ENCODE assay signal across 8 cellular contexts in the genomic region with DNA sequence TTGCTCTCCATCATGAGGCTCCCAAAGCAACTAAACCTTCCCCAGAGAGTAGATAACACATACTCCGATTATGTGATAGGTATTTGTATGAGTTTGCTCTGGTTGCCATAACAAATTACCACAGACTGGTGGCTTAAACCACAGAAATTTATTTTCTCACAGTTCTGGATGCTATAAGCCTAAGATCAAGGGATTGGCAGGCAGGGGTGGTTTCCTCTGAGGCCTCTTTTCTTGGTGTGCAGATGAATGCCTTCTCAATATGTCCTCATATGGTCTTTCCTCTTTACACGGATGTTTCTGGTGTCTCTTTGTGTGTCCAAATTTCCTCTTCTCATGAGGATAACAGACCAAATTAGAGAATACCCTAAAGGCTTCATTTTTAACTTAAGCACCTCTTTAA.
DNase-seq lines count a peak whose midpoint lies in the region; ATAC-seq, FAIRE-seq and TF ChIP-seq lines count a peak whose summit lies in the region.
"Had no signal": no experiment of that assay in that cellular context is flagged by ENCODE, and none has a peak within 500 bp of the region (broad histone marks: within the 10 kb centered on the region; RNA-seq: fewer than 3 reads in every experiment).

No MANE protein-coding gene starts in this region.

- no peak for FAIRE-seq in GM12878 (lab: Jason Lieb, UNC)

- H2AFZ ChIP-seq in GM12878 (ENCODE audit: control insufficient read depth, low read depth, low read length) (no peak overlapping the region), neural progenitor cell (replicated peaks) (no peak overlapping the region)

- CTCF ChIA-PET in GM12878 (lab: Yijun Ruan, JAX): no interaction called here

- no peaks in the 10 kb centered on the region for H3K27me3 Mint-ChIP-seq in neural progenitor cell (ENCODE audit: insufficient read depth, low read depth)

- H3K4me1 ChIP-seq in GM12878 (ENCODE audit: control insufficient read depth, insufficient read depth, low read length): no peaks in the 10 kb centered on the region
- H3K4me1 ChIP-seq in neural progenitor cell: no peaks in the 10 kb centered on the region
- H3K4me1 ChIP-seq: tibial artery had no signal

- H3F3A ChIP-seq in neural progenitor cell (ENCODE audit: low read depth): no peaks in the 10 kb centered on the region

- no peak for TF ChIP-seq EP300 in GM12878 (IDR thresholded peaks at IDR 0.05; ENCODE audit: borderline replicate concordance in 1 of 2, control insufficient read depth in 1 of 2, low read depth in 2 of 2, low read length in 2 of 2)

- in situ Hi-C loops in GM12878 (cut with MboI): no loop called here

- ATAC-seq in HG02981 (IDR thresholded peaks at IDR 0.05; ENCODE audit: unreplicated experiment): peak; percentile 67
- peak; percentile 71 for ATAC-seq in GM12878

- 0% methylated on average over 2 of the region's 2 CpGs for WGBS in GM12878 (ENCODE audit: insufficient coverage, insufficient replicate concordance, low lambda C conversion rate, missing lambda C conversion rate)

- DNase-seq in T-helper 22 cell (ENCODE audit: low read depth) (peak; percentile 45), GM12878 (ENCODE audit: low read depth, low spot score) (no peak), neural progenitor cell (ENCODE audit: low spot score) (no peak), hepatic stellate cell (ENCODE audit: low spot score) (no peak), SK-N-DZ (ENCODE audit: low spot score) (no peak)
- DNase-seq in stimulated activated CD4-positive, alpha-beta T cell treated with anti-CD3 and anti-CD28 coated beads, Interleukin-4, amount 100 ng/mL, for 24 hours: peak; percentile 49
- DNase-seq: tibial artery had no signal

- no peak overlapping the region for H3K27ac ChIP-seq in GM12878 (ENCODE audit: control insufficient read depth, insufficient read depth)
- H3K27ac ChIP-seq in neural progenitor cell: no peak overlapping the region
- H3K27ac ChIP-seq: tibial artery had no signal

- RAD21 ChIA-PET in GM12878 (lab: Charles Lee; ENCODE audit: unreplicated experiment): no interaction called here

- H3K4me1 Mint-ChIP-seq in neural progenitor cell: peaks cover 27% of the 10 kb centered on the region

- no peaks in the 10 kb centered on the region for H3K9me3 ChIP-seq in GM12878 (replicated peaks; ENCODE audit: control insufficient read depth, insufficient read depth, low read length)
- no peaks in the 10 kb centered on the region for H3K9me3 ChIP-seq in neural progenitor cell (ENCODE audit: low read depth)
- H3K9me3 ChIP-seq: tibial artery had no signal

- no peak for TF ChIP-seq RAD21 in GM12878 (IDR thresholded peaks at IDR 0.05; ENCODE audit: insufficient read depth, low read depth, low read length)

- BruUV-seq in GM12878 (replicated peaks; lab: Mats Ljungman, UMichigan): no TSS peak

- no peak overlapping the region for H3K4me2 ChIP-seq in GM12878 (ENCODE audit: control insufficient read depth, insufficient read depth)
- H3K4me2 ChIP-seq in neural progenitor cell: no peak overlapping the region

- TF ChIP-seq CTCF in GM12878 (IDR thresholded peaks at IDR 0.05 in 2 of 3, conservative IDR thresholded peaks at IDR 0.05 in 1 of 3; ENCODE audit: control insufficient read depth in 2 of 3, extremely low read depth in 1 of 3, insufficient read depth in 1 of 3, low read depth in 3 of 3, low read length in 3 of 3) (no peak), neural progenitor cell (IDR thresholded peaks at IDR 0.05) (no peak)

- no peak overlapping the region for H3K4me3 ChIP-seq in GM12878
- H3K4me3 ChIP-seq in neural progenitor cell: no peak overlapping the region
- H3K4me3 ChIP-seq: tibial artery had no signal

- SMC1A ChIA-PET in GM12878 (lab: Charles Lee; ENCODE audit: uncharacterized antibody, unreplicated experiment): no interaction called here

- H3K9ac ChIP-seq in GM12878 (ENCODE audit: control insufficient read depth, insufficient read depth, low read length): no peak overlapping the region
- no peak overlapping the region for H3K9ac ChIP-seq in neural progenitor cell

- POLR2A ChIA-PET in GM12878 (lab: Charles Lee): no interaction called here

- no peak overlapping the region for H3K27ac Mint-ChIP-seq in neural progenitor cell

- intact Hi-C loops in GM12878 (cut with micrococcal nuclease; ENCODE audit: unreplicated experiment): no loop called here

- H3K36me3 Mint-ChIP-seq in neural progenitor cell: peaks cover 2% of the 10 kb centered on the region

- H4K20me1 ChIP-seq in GM12878 (ENCODE audit: control insufficient read depth, insufficient read depth) (no peaks in the 10 kb centered on the region), neural progenitor cell (ENCODE audit: low read depth) (peaks cover 6% of the 10 kb centered on the region)

- no peak overlapping the region for H3K4me3 Mint-ChIP-seq in neural progenitor cell

- H3K9me3 Mint-ChIP-seq in neural progenitor cell: no peaks in the 10 kb centered on the region

- H3K27me3 ChIP-seq in GM12878 (replicated peaks in 1 of 2; ENCODE audit: control insufficient read depth in 2 of 2, insufficient read depth in 2 of 2, low read length in 1 of 2) (no peaks in the 10 kb centered on the region), neural progenitor cell (no peaks in the 10 kb centered on the region)
- H3K27me3 ChIP-seq: tibial artery had no signal

- H3K36me3 ChIP-seq in GM12878 (ENCODE audit: control insufficient read depth in 2 of 2, insufficient read depth in 2 of 2, low read length in 1 of 2) (no peaks in the 10 kb centered on the region), neural progenitor cell (no peaks in the 10 kb centered on the region)
- H3K36me3 ChIP-seq: tibial artery had no signal

- TF ChIP-seq POLR2A in GM12878 (IDR thresholded peaks at IDR 0.05; ENCODE audit: low read depth, low read length): no peak

- H3K79me2 ChIP-seq in GM12878 (ENCODE audit: control insufficient read depth, insufficient read depth, low read length): no peaks in the 10 kb centered on the region
- H3K79me2 ChIP-seq in neural progenitor cell (ENCODE audit: low read depth): no peaks in the 10 kb centered on the region

TF ChIP-seq in GM12878, 131 proteins besides CTCF, POLR2A, EP300 and RAD21:
- TF ChIP-seq SRF (IDR thresholded peaks at IDR 0.05; ENCODE audit: low read depth in 2 of 2, low read length in 2 of 2) (peak; percentile 10 to 86; a peak in 2 of 4 replicates), TARDBP (IDR thresholded peaks at IDR 0.05; ENCODE audit: borderline replicate concordance) (no peak), BACH1 (IDR thresholded peaks at IDR 0.05; ENCODE audit: borderline replicate concordance) (no peak), RUNX3 (IDR thresholded peaks at IDR 0.05; ENCODE audit: low read length) (peak; percentile 82)

Comparison
In these comparisons a context has a peak if more than half of its experiments do, and no peak if none do; other contexts are left out.
1. DNase-seq: peak in T-helper 22 cell (single experiment) and stimulated activated CD4-positive, alpha-beta T cell treated with anti-CD3 and anti-CD28 coated beads, Interleukin-4, amount 100 ng/mL, for 24 hours (single experiment); none in GM12878 (single experiment), neural progenitor cell (single experiment), hepatic stellate cell (single experiment) and SK-N-DZ (single experiment).